8 cellular contexts compared by ENCODE assay signal in genomic region chr16:84548971-84549844, GRCh38. TPM values are rescaled to one million over a fixed set of nuclear protein-coding genes. Genes with fewer than 3 reads are reported as not detected.
A peak's percentile ranks its signal among the peaks of the same experiment; 100 is the strongest.
DNase-seq lines count a peak whose midpoint lies in the region; ATAC-seq and TF ChIP-seq lines count a peak whose summit lies in the region.

No MANE protein-coding gene starts in this region.

- no peaks in the 10 kb centered on the region for H3K9me2 ChIP-seq in hepatocyte (replicated peaks; ENCODE audit: insufficient read depth)

- H2AFZ ChIP-seq in hepatocyte = no peak overlapping the region

- H3K36me3 ChIP-seq in left lung (no peaks in the 10 kb centered on the region), tibial artery (no peaks in the 10 kb centered on the region), hepatocyte (replicated peaks; ENCODE audit: insufficient read depth, low read depth) (no peaks in the 10 kb centered on the region)

- H3K27ac Mint-ChIP-seq in activated T-helper 1 cell treated with anti-CD3 and anti-CD28 coated beads, Interleukin-12 subunit alpha, Interleukin-12 subunit beta, Interleukin-2, Interleukin-4 antibody, amounts not matched to agents 30 ng/mL and 10 ng/mL and 1 ng/mL, durations not matched to agents 14 hours and 24 hours and 36 hours = peak overlapping the region; percentile 96
- H3K27ac Mint-ChIP-seq in stimulated activated memory B cell treated with anti-CD40 and anti-IgM and Interleukin-4, amounts not matched to agents 10 μg/mL and 1 μg/mL and 100 μg/mL, for 72 hours = peak overlapping the region; percentile 5

- H3K4me1 ChIP-seq in left lung (peaks cover 0 to 8% of the 10 kb centered on the region in 2 donors), tibial artery (no peaks in the 10 kb centered on the region), hepatocyte (ENCODE audit: insufficient read depth) (no peaks in the 10 kb centered on the region)

- no peaks in the 10 kb centered on the region for H4K20me1 ChIP-seq in hepatocyte (ENCODE audit: insufficient read depth, poor library complexity, severe bottlenecking)

- H3K27me3 Mint-ChIP-seq in activated T-helper 1 cell treated with anti-CD3 and anti-CD28 coated beads, Interleukin-12 subunit alpha, Interleukin-12 subunit beta, Interleukin-2, Interleukin-4 antibody, amounts not matched to agents 30 ng/mL and 10 ng/mL and 1 ng/mL, durations not matched to agents 14 hours and 24 hours and 36 hours (ENCODE audit: insufficient read depth) = no peaks in the 10 kb centered on the region
- peaks cover 9% of the 10 kb centered on the region for H3K27me3 Mint-ChIP-seq in stimulated activated memory B cell treated with anti-CD40 and anti-IgM and Interleukin-4, amounts not matched to agents 10 μg/mL and 1 μg/mL and 100 μg/mL, for 72 hours

- H3K9me3 ChIP-seq in left lung (no peaks in the 10 kb centered on the region), tibial artery (no peaks in the 10 kb centered on the region), hepatocyte (ENCODE audit: low read depth) (no peaks in the 10 kb centered on the region)

- H3K4me3 ChIP-seq in left lung (no peak overlapping the region), tibial artery (no peak overlapping the region), hepatocyte (no peak overlapping the region)

- 75% methylated on average over 25 of the region's 25 CpGs for WGBS in hepatocyte (ENCODE audit: low lambda C conversion rate, missing lambda C conversion rate)

- peaks cover 72% of the 10 kb centered on the region for H3K4me1 Mint-ChIP-seq in activated T-helper 1 cell treated with anti-CD3 and anti-CD28 coated beads, Interleukin-12 subunit alpha, Interleukin-12 subunit beta, Interleukin-2, Interleukin-4 antibody, amounts not matched to agents 30 ng/mL and 10 ng/mL and 1 ng/mL, durations not matched to agents 14 hours and 24 hours and 36 hours (ENCODE audit: low read depth)
- peaks cover 12% of the 10 kb centered on the region for H3K4me1 Mint-ChIP-seq in stimulated activated memory B cell treated with anti-CD40 and anti-IgM and Interleukin-4, amounts not matched to agents 10 μg/mL and 1 μg/mL and 100 μg/mL, for 72 hours

- H3K27me3 ChIP-seq in left lung (peaks cover 0 to 17% of the 10 kb centered on the region in 2 donors), tibial artery (no peaks in the 10 kb centered on the region), hepatocyte (no peaks in the 10 kb centered on the region)

- ATAC-seq in SK-N-SH treated with all-trans-retinoic acid at 6 μM for 48 hours (peak; percentile 18), left lung (peak; percentile 60), HG02840 (IDR thresholded peaks at IDR 0.05; ENCODE audit: low FRiP score, unreplicated experiment) (no peak)
- ATAC-seq in stimulated activated memory B cell treated with anti-CD40 and anti-IgM and Interleukin-4, amounts not matched to agents 10 μg/mL and 1 μg/mL and 100 μg/mL, for 72 hours = no peak

- H3K4me2 ChIP-seq in hepatocyte = no peak overlapping the region

- peak overlapping the region; percentile 87 for H3K4me3 Mint-ChIP-seq in activated T-helper 1 cell treated with anti-CD3 and anti-CD28 coated beads, Interleukin-12 subunit alpha, Interleukin-12 subunit beta, Interleukin-2, Interleukin-4 antibody, amounts not matched to agents 30 ng/mL and 10 ng/mL and 1 ng/mL, durations not matched to agents 14 hours and 24 hours and 36 hours
- no peak overlapping the region for H3K4me3 Mint-ChIP-seq in stimulated activated memory B cell treated with anti-CD40 and anti-IgM and Interleukin-4, amounts not matched to agents 10 μg/mL and 1 μg/mL and 100 μg/mL, for 72 hours

- no peak for TF ChIP-seq CTCF in left lung (IDR thresholded peaks at IDR 0.05)
- no peak for TF ChIP-seq CTCF in tibial artery (IDR thresholded peaks at IDR 0.05)
- TF ChIP-seq CTCF in hepatocyte (IDR thresholded peaks at IDR 0.05; ENCODE audit: poor library complexity) = no peak

- intact Hi-C loops in activated T-helper 1 cell treated with anti-CD3 and anti-CD28 coated beads, Interleukin-12 subunit alpha, Interleukin-12 subunit beta, Interleukin-2, Interleukin-4 antibody, amounts not matched to agents 30 ng/mL and 10 ng/mL and 1 ng/mL, durations not matched to agents 14 hours and 24 hours and 36 hours (cut with micrococcal nuclease) = loop anchor here (1.0 kb wide), 3 partner anchors 38 to 68 kb away; no protein-coding TSS in a partner anchor
- intact Hi-C loops in left lung (cut with DNase I) = no loop called here
- intact Hi-C loops in tibial artery (cut with DNase I; ENCODE audit: low total_unique reads) = no loop called here

- peak overlapping the region; percentile 44 to 63 for H3K27ac ChIP-seq in left lung
- no peak overlapping the region for H3K27ac ChIP-seq in tibial artery
- no peak overlapping the region for H3K27ac ChIP-seq in hepatocyte

- DNase-seq in activated T-helper 1 cell treated with anti-CD3 and anti-CD28 coated beads, Interleukin-12 subunit alpha, Interleukin-12 subunit beta, Interleukin-2, Interleukin-4 antibody, amounts not matched to agents 30 ng/mL and 10 ng/mL and 1 ng/mL, durations not matched to agents 14 hours and 24 hours and 36 hours (ENCODE audit: low spot score) = peak; percentile 30
- DNase-seq in left lung (peak in 1 of 2 donors; percentile 66), tibial artery (no peak), NCI-H526 (lab: John Stamatoyannopoulos, UW) (no peak), hepatocyte (ENCODE audit: low spot score) (no peak)

- H3K36me3 Mint-ChIP-seq in activated T-helper 1 cell treated with anti-CD3 and anti-CD28 coated beads, Interleukin-12 subunit alpha, Interleukin-12 subunit beta, Interleukin-2, Interleukin-4 antibody, amounts not matched to agents 30 ng/mL and 10 ng/mL and 1 ng/mL, durations not matched to agents 14 hours and 24 hours and 36 hours (ENCODE audit: low read depth) = peaks cover 23% of the 10 kb centered on the region
- no peaks in the 10 kb centered on the region for H3K36me3 Mint-ChIP-seq in stimulated activated memory B cell treated with anti-CD40 and anti-IgM and Interleukin-4, amounts not matched to agents 10 μg/mL and 1 μg/mL and 100 μg/mL, for 72 hours

- H3K79me2 ChIP-seq in hepatocyte = no peaks in the 10 kb centered on the region

- no peaks in the 10 kb centered on the region for H3K9me3 Mint-ChIP-seq in activated T-helper 1 cell treated with anti-CD3 and anti-CD28 coated beads, Interleukin-12 subunit alpha, Interleukin-12 subunit beta, Interleukin-2, Interleukin-4 antibody, amounts not matched to agents 30 ng/mL and 10 ng/mL and 1 ng/mL, durations not matched to agents 14 hours and 24 hours and 36 hours
- H3K9me3 Mint-ChIP-seq in stimulated activated memory B cell treated with anti-CD40 and anti-IgM and Interleukin-4, amounts not matched to agents 10 μg/mL and 1 μg/mL and 100 μg/mL, for 72 hours = no peaks in the 10 kb centered on the region

TF ChIP-seq in SK-N-SH treated with all-trans-retinoic acid at 6 μM for 48 hours, 23 proteins besides CTCF, POLR2A, EP300 and RAD21 (continues in another document):
- no peak for TF ChIP-seq ESRRG (CRISPR knock-in tag; IDR thresholded peaks at IDR 0.05)
- no peak for TF ChIP-seq ZNF70 (CRISPR knock-in tag; IDR thresholded peaks at IDR 0.05)
- TF ChIP-seq TSHZ2 (CRISPR knock-in tag; IDR thresholded peaks at IDR 0.05) = no peak
- TF ChIP-seq PATZ1 (CRISPR knock-in tag; IDR thresholded peaks at IDR 0.05; ENCODE audit: borderline replicate concordance) = no peak
- TF ChIP-seq ZNF8 (CRISPR knock-in tag; IDR thresholded peaks at IDR 0.05) = no peak
- TF ChIP-seq CSDC2 (CRISPR knock-in tag; IDR thresholded peaks at IDR 0.05) = no peak
- no peak for TF ChIP-seq ZNF565 (CRISPR knock-in tag; conservative IDR thresholded peaks at IDR 0.05; ENCODE audit: low read depth)

RNA-seq across cellular contexts. Expression of gene MEAK7, which starts 44.7 kb away (rescaled TPM):
- 10.6 and 10.9 TPM in 2 replicates for total RNA-seq in activated T-helper 1 cell treated with anti-CD3 and anti-CD28 coated beads, Interleukin-12 subunit alpha, Interleukin-12 subunit beta, Interleukin-2, Interleukin-4 antibody, amounts not matched to agents 30 ng/mL and 10 ng/mL and 1 ng/mL, durations not matched to agents 14 hours and 24 hours and 36 hours
- 10 to 100 TPM; 13.1 to 18.8 TPM for total RNA-seq in left lung
- total RNA-seq in hepatocyte = 13.5 and 29.7 TPM in 2 replicates
- 21.6 and 22.6 TPM in 2 replicates for polyA plus RNA-seq in hepatocyte

Comparison
In these comparisons a context has a peak if more than half of its experiments do, and no peak if none do; other contexts are left out.
1. ATAC-seq: peak in SK-N-SH treated with all-trans-retinoic acid at 6 μM for 48 hours (single experiment) and left lung (single experiment); none in stimulated activated memory B cell treated with anti-CD40 and anti-IgM and Interleukin-4, amounts not matched to agents 10 μg/mL and 1 μg/mL and 100 μg/mL, for 72 hours (single experiment) and HG02840 (single experiment).
2. H3K27ac ChIP-seq: peak in left lung (2 of 2); none in tibial artery (0 of 2) and hepatocyte (single experiment).